In genomic region chr6:128903715-128904114, GRCh38 we compare ENCODE assay signal across 7 cellular contexts.
"Had no signal": no experiment of that assay in that cellular context is flagged by ENCODE, and none has a peak within 500 bp of the region (broad histone marks: within the 10 kb centered on the region; RNA-seq: fewer than 3 reads in every experiment).

No MANE protein-coding gene starts in this region.

- H3K9ac ChIP-seq: GM23248 had no signal

- H2AFZ ChIP-seq: GM23248 had no signal

- DNase-seq: GM23248, H7, HFFc6 had no signal

- FAIRE-seq: HepG2 had no signal

- ATAC-seq: HCT116, HepG2 had no signal

- H3K27ac ChIP-seq: GM23248, HL-60 had no signal

- H3K4me3 ChIP-seq: GM23248, HAP-1 had no signal

- H3K9me3 ChIP-seq: HAP-1 had no signal

- H3K36me3 ChIP-seq: HAP-1 had no signal
